8 cellular contexts compared by ENCODE assay signal in the genomic region with DNA sequence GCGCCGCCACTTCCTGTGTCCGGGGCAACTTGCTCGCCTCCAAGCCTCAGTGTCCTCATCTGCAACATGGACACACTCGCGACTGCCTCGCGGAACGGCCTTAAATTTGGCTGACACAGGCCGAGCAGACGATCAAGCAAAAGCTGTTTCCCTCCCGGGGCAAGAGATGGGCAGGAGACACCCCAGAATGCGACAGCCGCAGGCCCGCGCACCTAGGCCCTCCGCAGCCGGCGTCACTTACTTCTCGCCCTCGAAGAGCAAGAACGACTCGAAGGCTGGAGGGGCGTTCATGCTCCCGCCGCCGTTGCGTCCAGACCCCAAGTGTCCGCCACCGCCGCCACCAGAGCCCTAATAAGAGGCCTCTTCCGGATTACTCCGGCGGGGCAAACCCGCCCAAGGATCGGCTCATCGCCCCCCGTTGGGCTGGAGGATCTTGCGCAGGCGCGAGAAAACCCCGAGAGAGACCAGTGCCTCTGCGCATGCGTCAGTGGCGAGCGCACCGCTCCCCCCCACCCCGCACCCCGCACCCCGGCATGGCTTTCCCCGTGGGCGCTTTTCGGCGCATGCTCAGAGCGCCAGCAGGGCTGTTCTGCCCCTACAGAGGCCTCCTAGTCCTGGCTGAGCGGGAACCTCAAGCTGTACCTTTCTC. TPM values are rescaled to one million over a fixed set of nuclear protein-coding genes. Genes with fewer than 3 reads are reported as not detected.
DNase-seq lines count a peak whose midpoint lies in the region; ATAC-seq and TF ChIP-seq lines count a peak whose summit lies in the region.
"Not testable (repeated sequence)": the region's sequence is repeated elsewhere in the genome, so short reads cannot be mapped to it uniquely, and the experiment has no call there.

A gene (minus strand): TSS at position 353 of the 649 bp plus-strand sequence. CDS start 62 bp downstream, at position 291.

- H3K27ac Mint-ChIP-seq in activated naive CD8-positive, alpha-beta T cell treated with anti-CD3 and anti-CD28 coated beads, Interleukin-2, amount 10 ng/mL, durations not matched to agents 7 days and 5 days: not testable (repeated sequence)
- H3K27ac Mint-ChIP-seq in natural killer cell treated with Interleukin-12 subunit alpha and Interleukin-12 subunit beta and Interleukin-15 and Interleukin-18, amount 100 ng/mL, for 72 hours: peak within 1 kb of the TSS in 1 of 2 donors; percentile 72

- peak within 1 kb of the TSS; percentile 59 for H3K4me3 ChIP-seq in GM12864 (ENCODE audit: low read depth, low read length)
- H3K4me3 ChIP-seq in OCI-LY1 (ENCODE audit: low read depth, low read length, poor library complexity, severe bottlenecking): peak within 1 kb of the TSS; percentile 64
- H3K4me3 ChIP-seq in upper lobe of left lung: peak within 1 kb of the TSS in 3 of 4 donors; percentile 39 to 50 (median 43)

- peak; percentile 50 for ATAC-seq in GM21367 (IDR thresholded peaks at IDR 0.05; ENCODE audit: unreplicated experiment)
- peak; percentile 51 for ATAC-seq in HG03064 (IDR thresholded peaks at IDR 0.05; ENCODE audit: low read depth, unreplicated experiment)
- peak; percentile 78 for ATAC-seq in activated naive CD8-positive, alpha-beta T cell treated with anti-CD3 and anti-CD28 coated beads, Interleukin-2, amount 10 ng/mL, durations not matched to agents 7 days and 5 days (ENCODE audit: low read depth)
- peak; percentile 90 to 91 for ATAC-seq in natural killer cell treated with Interleukin-12 subunit alpha and Interleukin-12 subunit beta and Interleukin-15 and Interleukin-18, amount 100 ng/mL, for 72 hours
- peak; percentile 63 to 89 for ATAC-seq in upper lobe of left lung (ENCODE audit: low FRiP score in 2 of 2)

- H3K79me2 ChIP-seq in OCI-LY1 (ENCODE audit: insufficient read depth, low read length): not testable (repeated sequence)

- not testable (repeated sequence) for H3K4me1 Mint-ChIP-seq in activated naive CD8-positive, alpha-beta T cell treated with anti-CD3 and anti-CD28 coated beads, Interleukin-2, amount 10 ng/mL, durations not matched to agents 7 days and 5 days; natural killer cell treated with Interleukin-12 subunit alpha and Interleukin-12 subunit beta and Interleukin-15 and Interleukin-18, amount 100 ng/mL, for 72 hours (ENCODE audit: low read depth in 2 of 2)

- peak in 1 of 4 donors; percentile 20 for TF ChIP-seq POLR2A in upper lobe of left lung (IDR thresholded peaks at IDR 0.05)

- H3K27me3 Mint-ChIP-seq in activated naive CD8-positive, alpha-beta T cell treated with anti-CD3 and anti-CD28 coated beads, Interleukin-2, amount 10 ng/mL, durations not matched to agents 7 days and 5 days; natural killer cell treated with Interleukin-12 subunit alpha and Interleukin-12 subunit beta and Interleukin-15 and Interleukin-18, amount 100 ng/mL, for 72 hours: not testable (repeated sequence)

- H3F3A ChIP-seq in OCI-LY1 (ENCODE audit: insufficient read depth, low read length): not testable (repeated sequence)

- not testable (repeated sequence) for H3K4me2 ChIP-seq in OCI-LY1 (ENCODE audit: low read length)

- H3K27me3 ChIP-seq in OCI-LY1 (ENCODE audit: insufficient read depth, low read length); upper lobe of left lung: not testable (repeated sequence)

- not testable (repeated sequence) for H3K9me2 ChIP-seq in OCI-LY1 (ENCODE audit: low read depth, low read length)

- not testable (repeated sequence) for H2AFZ ChIP-seq in OCI-LY1 (ENCODE audit: low read length)

- not testable (repeated sequence) for H3K4me1 ChIP-seq in OCI-LY1 (ENCODE audit: insufficient read depth, low read length, severe bottlenecking); upper lobe of left lung

- peak; percentile 57 for DNase-seq in GM12864 (ENCODE audit: low read depth)
- DNase-seq in activated naive CD8-positive, alpha-beta T cell treated with anti-CD3 and anti-CD28 coated beads, Interleukin-2, amount 10 ng/mL, durations not matched to agents 7 days and 5 days: not testable (repeated sequence)
- peak; percentile 44 for DNase-seq in fibroblast of the conjunctiva (ENCODE audit: low read depth)
- peak; percentile 80 for DNase-seq in natural killer cell treated with Interleukin-12 subunit alpha and Interleukin-12 subunit beta and Interleukin-15 and Interleukin-18, amount 100 ng/mL, for 72 hours (ENCODE audit: low spot score)
- DNase-seq in upper lobe of left lung: peak; percentile 71 to 93

- H3K4me3 Mint-ChIP-seq in activated naive CD8-positive, alpha-beta T cell treated with anti-CD3 and anti-CD28 coated beads, Interleukin-2, amount 10 ng/mL, durations not matched to agents 7 days and 5 days: not testable (repeated sequence)
- peak within 1 kb of the TSS; percentile 71 for H3K4me3 Mint-ChIP-seq in natural killer cell treated with Interleukin-12 subunit alpha and Interleukin-12 subunit beta and Interleukin-15 and Interleukin-18, amount 100 ng/mL, for 72 hours

- H3K27ac ChIP-seq in OCI-LY1 (ENCODE audit: low read depth, low read length, poor library complexity, severe bottlenecking): not testable (repeated sequence)
- H3K27ac ChIP-seq in upper lobe of left lung: peak within 1 kb of the TSS in 1 of 4 donors; percentile 69

- H3K9ac ChIP-seq in OCI-LY1 (ENCODE audit: low read length): peak within 1 kb of the TSS; percentile 61; the same call in 1 of the 2 replicates

- peak; percentile 13 for TF ChIP-seq CTCF in GM12864 (IDR thresholded peaks at IDR 0.05; ENCODE audit: low read depth, low read length, missing control alignments)
- TF ChIP-seq CTCF in OCI-LY1 (IDR thresholded peaks at IDR 0.05; ENCODE audit: low read length); upper lobe of left lung (IDR thresholded peaks at IDR 0.05): not testable (repeated sequence)

- TF ChIP-seq EP300 in upper lobe of left lung (IDR thresholded peaks at IDR 0.05): not testable (repeated sequence)

- not testable (repeated sequence) for H3K9me3 ChIP-seq in OCI-LY1 (ENCODE audit: low read length); upper lobe of left lung

- H3K9me3 Mint-ChIP-seq in activated naive CD8-positive, alpha-beta T cell treated with anti-CD3 and anti-CD28 coated beads, Interleukin-2, amount 10 ng/mL, durations not matched to agents 7 days and 5 days; natural killer cell treated with Interleukin-12 subunit alpha and Interleukin-12 subunit beta and Interleukin-15 and Interleukin-18, amount 100 ng/mL, for 72 hours: not testable (repeated sequence)

- not testable (repeated sequence) for H3K36me3 ChIP-seq in OCI-LY1 (ENCODE audit: insufficient read depth, low read length); upper lobe of left lung

- not testable (repeated sequence) for H3K36me3 Mint-ChIP-seq in activated naive CD8-positive, alpha-beta T cell treated with anti-CD3 and anti-CD28 coated beads, Interleukin-2, amount 10 ng/mL, durations not matched to agents 7 days and 5 days; natural killer cell treated with Interleukin-12 subunit alpha and Interleukin-12 subunit beta and Interleukin-15 and Interleukin-18, amount 100 ng/mL, for 72 hours

- not testable (repeated sequence) for H4K20me1 ChIP-seq in OCI-LY1 (ENCODE audit: insufficient read depth, low read length)

- POLR2A ChIA-PET in activated naive CD8-positive, alpha-beta T cell treated with anti-CD3 and anti-CD28 coated beads, Interleukin-2, amount 10 ng/mL, durations not matched to agents 7 days and 5 days (lab: Charles Lee): not testable (repeated sequence)

- WGBS in upper lobe of left lung, 2 donors: no CpG with 5 or more reads among the region's 56 CpGs

RNA-seq across cellular contexts. Expression of the gene that starts here (rescaled TPM):
- total RNA-seq in activated naive CD8-positive, alpha-beta T cell treated with anti-CD3 and anti-CD28 coated beads, Interleukin-2, amount 10 ng/mL, durations not matched to agents 7 days and 5 days: 10 to 100 TPM; 19.0 to 20.8 TPM
- total RNA-seq in natural killer cell treated with Interleukin-12 subunit alpha and Interleukin-12 subunit beta and Interleukin-15 and Interleukin-18, amount 100 ng/mL, for 72 hours: 10 to 100 TPM; 17.7 to 72.2 TPM
- 10 to 100 TPM in 2 of 6 donors, 1 to 10 TPM in 4; 2.1 to 24.3 (median 5.6) TPM for total RNA-seq in upper lobe of left lung
